1 cellular context compared by ENCODE assay signal in the genomic region with DNA sequence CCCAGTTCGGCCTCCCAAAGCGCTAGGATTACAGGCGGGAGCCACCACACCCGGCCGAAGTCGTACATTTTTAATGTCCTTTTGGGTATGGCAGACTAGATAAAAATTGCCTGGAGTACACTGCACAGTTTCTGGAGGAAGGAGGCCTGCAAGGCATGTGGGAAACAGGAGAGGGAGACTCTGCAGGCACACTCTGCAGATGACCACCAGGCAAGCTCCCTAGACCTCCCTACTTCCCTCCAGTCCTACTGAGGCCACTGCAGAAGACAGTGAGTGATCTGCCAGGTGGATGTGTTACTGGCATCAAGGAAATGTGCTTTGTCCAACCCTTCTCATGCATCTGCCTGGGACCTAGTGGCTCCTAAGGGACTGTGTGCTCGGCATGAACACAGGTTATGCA.
TF ChIP-seq lines count a peak whose summit lies in the region.

No MANE protein-coding gene starts in this region.

TF ChIP-seq in HepG2, 621 proteins besides CTCF, POLR2A, EP300 and RAD21:
- TF ChIP-seq ZNF34 (CRISPR knock-in tag; IDR thresholded peaks at IDR 0.05; ENCODE audit: borderline replicate concordance), result no peak
- no peak for TF ChIP-seq ZNF703 (CRISPR knock-in tag; IDR thresholded peaks at IDR 0.05; ENCODE audit: borderline replicate concordance)
- TF ChIP-seq, protein P1, sequence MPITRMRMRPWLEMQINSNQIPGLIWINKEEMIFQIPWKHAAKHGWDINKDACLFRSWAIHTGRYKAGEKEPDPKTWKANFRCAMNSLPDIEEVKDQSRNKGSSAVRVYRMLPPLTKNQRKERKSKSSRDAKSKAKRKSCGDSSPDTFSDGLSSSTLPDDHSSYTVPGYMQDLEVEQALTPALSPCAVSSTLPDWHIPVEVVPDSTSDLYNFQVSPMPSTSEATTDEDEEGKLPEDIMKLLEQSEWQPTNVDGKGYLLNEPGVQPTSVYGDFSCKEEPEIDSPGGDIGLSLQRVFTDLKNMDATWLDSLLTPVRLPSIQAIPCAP (CRISPR knock-in tag; IDR thresholded peaks at IDR 0.05; ENCODE audit: low read depth), result no peak
- TF ChIP-seq KLF6 (CRISPR knock-in tag; IDR thresholded peaks at IDR 0.05), result no peak
- TF ChIP-seq ZNF746 (CRISPR knock-in tag; IDR thresholded peaks at IDR 0.05), result no peak
- TF ChIP-seq NFYB (CRISPR knock-in tag; IDR thresholded peaks at IDR 0.05), result no peak
- TF ChIP-seq ZNF30 (CRISPR knock-in tag; IDR thresholded peaks at IDR 0.05), result no peak
- TF ChIP-seq HNF4G (IDR thresholded peaks at IDR 0.05; ENCODE audit: borderline replicate concordance, low read depth, low read length), result no peak
- TF ChIP-seq HNF4G (CRISPR knock-in tag; IDR thresholded peaks at IDR 0.05; ENCODE audit: borderline replicate concordance, low read depth), result no peak
- TF ChIP-seq ZNF678 (CRISPR knock-in tag; IDR thresholded peaks at IDR 0.05), result no peak
- no peak for TF ChIP-seq SNAPC5 (CRISPR knock-in tag; IDR thresholded peaks at IDR 0.05; ENCODE audit: borderline replicate concordance)
- TF ChIP-seq JUN (CRISPR knock-in tag; IDR thresholded peaks at IDR 0.05), result no peak
- no peak for TF ChIP-seq PRDM15 (CRISPR knock-in tag; IDR thresholded peaks at IDR 0.05)
- no peak for TF ChIP-seq JUND (CRISPR knock-in tag; IDR thresholded peaks at IDR 0.05)
- TF ChIP-seq, protein P2, sequence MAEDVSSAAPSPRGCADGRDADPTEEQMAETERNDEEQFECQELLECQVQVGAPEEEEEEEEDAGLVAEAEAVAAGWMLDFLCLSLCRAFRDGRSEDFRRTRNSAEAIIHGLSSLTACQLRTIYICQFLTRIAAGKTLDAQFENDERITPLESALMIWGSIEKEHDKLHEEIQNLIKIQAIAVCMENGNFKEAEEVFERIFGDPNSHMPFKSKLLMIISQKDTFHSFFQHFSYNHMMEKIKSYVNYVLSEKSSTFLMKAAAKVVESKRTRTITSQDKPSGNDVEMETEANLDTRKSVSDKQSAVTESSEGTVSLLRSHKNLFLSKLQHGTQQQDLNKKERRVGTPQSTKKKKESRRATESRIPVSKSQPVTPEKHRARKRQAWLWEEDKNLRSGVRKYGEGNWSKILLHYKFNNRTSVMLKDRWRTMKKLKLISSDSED (CRISPR knock-in tag; IDR thresholded peaks at IDR 0.05), result no peak
- no peak for TF ChIP-seq PLRG1 (conservative IDR thresholded peaks at IDR 0.05)
- TF ChIP-seq ZNF18 (CRISPR knock-in tag; IDR thresholded peaks at IDR 0.05; ENCODE audit: insufficient replicate concordance), result no peak
- no peak for TF ChIP-seq FOXM1 (CRISPR knock-in tag; IDR thresholded peaks at IDR 0.05)
- no peak for TF ChIP-seq BCL3 (CRISPR knock-in tag; IDR thresholded peaks at IDR 0.05)
- TF ChIP-seq ZNF747 (CRISPR knock-in tag; IDR thresholded peaks at IDR 0.05; ENCODE audit: borderline replicate concordance), result no peak
- TF ChIP-seq ZBTB7B (CRISPR knock-in tag; IDR thresholded peaks at IDR 0.05), result no peak
